Comparison of ENCODE assay signal across 1 cellular context in the genomic region with DNA sequence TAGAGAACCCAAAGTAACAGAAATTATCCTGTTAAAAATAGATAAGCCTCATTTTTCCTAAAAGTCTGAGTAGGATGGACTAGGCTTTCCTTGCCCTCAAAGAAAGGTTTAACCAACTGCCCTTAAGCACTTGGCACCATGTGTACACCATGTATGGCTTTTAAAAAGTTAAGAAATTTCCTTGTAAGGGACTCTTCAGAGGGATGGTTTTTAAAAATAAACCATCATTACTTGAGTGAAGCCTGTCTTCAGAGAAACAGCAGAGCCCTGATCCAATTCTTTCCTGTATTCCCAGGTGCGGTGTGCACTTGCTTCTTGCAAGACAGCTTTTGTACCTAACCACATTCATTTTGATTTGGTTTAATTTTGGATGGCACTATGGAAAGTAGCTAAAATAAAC.
TF ChIP-seq lines count a peak whose summit lies in the region.

No MANE protein-coding gene starts in this region.

TF ChIP-seq in liver, 16 proteins besides CTCF, POLR2A, EP300 and RAD21 (continued from another document):
- TF ChIP-seq, protein P1, sequence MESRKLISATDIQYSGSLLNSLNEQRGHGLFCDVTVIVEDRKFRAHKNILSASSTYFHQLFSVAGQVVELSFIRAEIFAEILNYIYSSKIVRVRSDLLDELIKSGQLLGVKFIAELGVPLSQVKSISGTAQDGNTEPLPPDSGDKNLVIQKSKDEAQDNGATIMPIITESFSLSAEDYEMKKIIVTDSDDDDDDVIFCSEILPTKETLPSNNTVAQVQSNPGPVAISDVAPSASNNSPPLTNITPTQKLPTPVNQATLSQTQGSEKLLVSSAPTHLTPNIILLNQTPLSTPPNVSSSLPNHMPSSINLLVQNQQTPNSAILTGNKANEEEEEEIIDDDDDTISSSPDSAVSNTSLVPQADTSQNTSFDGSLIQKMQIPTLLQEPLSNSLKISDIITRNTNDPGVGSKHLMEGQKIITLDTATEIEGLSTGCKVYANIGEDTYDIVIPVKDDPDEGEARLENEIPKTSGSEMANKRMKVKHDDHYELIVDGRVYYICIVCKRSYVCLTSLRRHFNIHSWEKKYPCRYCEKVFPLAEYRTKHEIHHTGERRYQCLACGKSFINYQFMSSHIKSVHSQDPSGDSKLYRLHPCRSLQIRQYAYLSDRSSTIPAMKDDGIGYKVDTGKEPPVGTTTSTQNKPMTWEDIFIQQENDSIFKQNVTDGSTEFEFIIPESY (IDR thresholded peaks at IDR 0.05) = no peak
- no peak for TF ChIP-seq EGR1 (IDR thresholded peaks at IDR 0.05; ENCODE audit: low read depth in 2 of 2)
- TF ChIP-seq FOXA1 (IDR thresholded peaks at IDR 0.05) = no peak
- no peak for TF ChIP-seq FOXA2 (IDR thresholded peaks at IDR 0.05)
- TF ChIP-seq GABPA (IDR thresholded peaks at IDR 0.05 in 1 of 2, conservative IDR thresholded peaks at IDR 0.05 in 1 of 2) = no peak
